In the genomic region with DNA sequence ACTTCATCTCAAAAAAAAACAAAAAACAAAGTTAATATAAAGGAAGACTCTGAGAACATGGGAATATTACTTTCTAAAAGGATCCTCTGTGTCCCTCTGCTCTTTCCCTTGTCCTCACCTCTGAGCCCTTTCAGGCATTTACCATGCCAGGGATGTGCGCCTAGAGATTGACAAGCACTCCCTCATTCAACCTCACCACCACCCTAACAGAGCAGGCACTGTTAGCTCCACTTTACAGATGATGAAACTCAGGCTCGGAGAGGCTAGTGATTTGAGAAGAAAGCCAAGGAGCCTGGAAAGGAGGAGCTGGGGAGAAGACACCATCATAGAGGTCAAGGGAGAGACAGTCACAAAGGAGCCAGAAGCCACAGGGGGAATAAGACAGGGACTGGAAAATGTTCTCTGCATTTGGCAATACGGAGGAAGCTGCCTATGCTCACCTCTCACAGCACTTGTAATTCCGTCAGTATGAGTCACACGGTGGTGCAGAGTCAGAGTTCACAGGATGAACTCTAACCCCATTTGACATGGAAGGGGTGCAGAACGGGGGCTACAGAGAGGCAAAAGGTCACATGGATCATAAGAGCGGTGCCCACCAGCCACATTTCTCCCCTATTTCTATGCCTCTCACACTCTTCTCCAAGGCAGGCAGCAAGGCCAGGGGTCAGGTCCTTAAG, we compare ENCODE assay signal across 12 cellular contexts.
DNase-seq lines count a peak whose midpoint lies in the region; ATAC-seq lines count a peak whose summit lies in the region.
"Had no signal": no experiment of that assay in that cellular context is flagged by ENCODE, and none has a peak within 500 bp of the region (broad histone marks: within the 10 kb centered on the region; RNA-seq: fewer than 3 reads in every experiment).

No MANE protein-coding gene starts in this region.

- no peak overlapping the region for H2BK12ac ChIP-seq in trophoblast cell (ENCODE audit: low read length)

- peaks cover 43% of the 10 kb centered on the region for H3K4me1 Mint-ChIP-seq in activated naive CD4-positive, alpha-beta T cell treated with anti-CD3 and anti-CD28 coated beads, Interleukin-2, amount 50 U/mL, for 24 hours
- peaks cover 28 to 53% of the 10 kb centered on the region in 2 donors for H3K4me1 Mint-ChIP-seq in effector memory CD8-positive, alpha-beta T cell (ENCODE audit: low read depth in 2 of 2)

- H3K18ac ChIP-seq in trophoblast cell (ENCODE audit: low read length) = no peak overlapping the region

- H2BK120ac ChIP-seq in trophoblast cell (ENCODE audit: insufficient read depth, low read length, poor library complexity) = no peak overlapping the region

- no peak overlapping the region for H2AFZ ChIP-seq in trophoblast cell (ENCODE audit: insufficient read depth, low read length, poor library complexity)

- no peaks in the 10 kb centered on the region for H3K9me3 Mint-ChIP-seq in activated naive CD4-positive, alpha-beta T cell treated with anti-CD3 and anti-CD28 coated beads, Interleukin-2, amount 50 U/mL, for 24 hours
- no peaks in the 10 kb centered on the region for H3K9me3 Mint-ChIP-seq in effector memory CD8-positive, alpha-beta T cell

- no peak overlapping the region for H3K9ac ChIP-seq in trophoblast cell (ENCODE audit: low read length)

- no peak overlapping the region for H3K23ac ChIP-seq in trophoblast cell (ENCODE audit: low read length)

- H4K8ac ChIP-seq in trophoblast cell (ENCODE audit: low read depth, low read length) = no peak overlapping the region

- no peak overlapping the region for H3K4ac ChIP-seq in trophoblast cell (ENCODE audit: low read depth, low read length)

- H3K4me3 ChIP-seq in trophoblast cell (ENCODE audit: low read depth, low read length) = no peak overlapping the region

- ATAC-seq in effector memory CD8-positive, alpha-beta T cell (replicated peaks) = no peak
- ATAC-seq in HG02763 (IDR thresholded peaks at IDR 0.05; ENCODE audit: unreplicated experiment) (no peak), GM21619 (IDR thresholded peaks at IDR 0.05; ENCODE audit: unreplicated experiment) (no peak)

- H4K91ac ChIP-seq in trophoblast cell (ENCODE audit: low read depth, low read length) = no peak overlapping the region

- H3K27me3 Mint-ChIP-seq in activated naive CD4-positive, alpha-beta T cell treated with anti-CD3 and anti-CD28 coated beads, Interleukin-2, amount 50 U/mL, for 24 hours = no peaks in the 10 kb centered on the region
- no peaks in the 10 kb centered on the region for H3K27me3 Mint-ChIP-seq in effector memory CD8-positive, alpha-beta T cell

- H2AK5ac ChIP-seq in trophoblast cell (ENCODE audit: low read length) = no peak overlapping the region

- H3K4me2 ChIP-seq in trophoblast cell (ENCODE audit: low read length) = no peak overlapping the region

- WGBS in trophoblast cell (ENCODE audit: extremely low coverage, insufficient coverage, insufficient read length) = no CpG with 5 or more reads among the region's 7 CpGs

- H3K79me2 ChIP-seq in trophoblast cell (ENCODE audit: control insufficient read depth, insufficient read depth, low read length, poor library complexity) = no peaks in the 10 kb centered on the region

- H3K36me3 Mint-ChIP-seq in activated naive CD4-positive, alpha-beta T cell treated with anti-CD3 and anti-CD28 coated beads, Interleukin-2, amount 50 U/mL, for 24 hours = peaks cover 41% of the 10 kb centered on the region
- peaks cover 43% of the 10 kb centered on the region for H3K36me3 Mint-ChIP-seq in effector memory CD8-positive, alpha-beta T cell (ENCODE audit: insufficient read depth)

- H3K9me3 ChIP-seq in trophoblast cell (ENCODE audit: insufficient read depth, low read depth, low read length) = no peaks in the 10 kb centered on the region

- peaks cover 2% of the 10 kb centered on the region for H3K79me1 ChIP-seq in trophoblast cell (ENCODE audit: low read length)

- DNase-seq in activated naive CD4-positive, alpha-beta T cell (lab: John Stamatoyannopoulos, UW) = no peak
- DNase-seq in MV-4-11 (lab: John Stamatoyannopoulos, UW) (peak; percentile 9), trophoblast cell (peak; percentile 22 to 65), T1000 (lab: John Stamatoyannopoulos, UW) (no peak)
- DNase-seq in effector memory CD8-positive, alpha-beta T cell = no peak
- DNase-seq: kidney, NCI-H2107, occipital lobe, OCI-M1 had no signal

- peak overlapping the region; percentile 80 for H3K27ac Mint-ChIP-seq in activated naive CD4-positive, alpha-beta T cell treated with anti-CD3 and anti-CD28 coated beads, Interleukin-2, amount 50 U/mL, for 24 hours
- peak overlapping the region; percentile 58 to 90 for H3K27ac Mint-ChIP-seq in effector memory CD8-positive, alpha-beta T cell

- H3K4me1 ChIP-seq in trophoblast cell (ENCODE audit: control insufficient read depth in 1 of 2, insufficient read depth in 2 of 2, low read length in 2 of 2) = peaks cover 13 to 18% of the 10 kb centered on the region in 2 experiments

- no peak overlapping the region for H3K14ac ChIP-seq in trophoblast cell (ENCODE audit: low read length)

- no peak overlapping the region for H2BK5ac ChIP-seq in trophoblast cell (ENCODE audit: low read depth, low read length, poor library complexity)

- H3K36me3 ChIP-seq in trophoblast cell (ENCODE audit: control insufficient read depth in 1 of 2, insufficient read depth in 2 of 2, low read length in 2 of 2) = peaks cover 8 to 18% of the 10 kb centered on the region in 2 experiments

- no peak overlapping the region for H4K12ac ChIP-seq in trophoblast cell (ENCODE audit: low read depth, low read length)

- H3K27ac ChIP-seq in trophoblast cell (ENCODE audit: low read depth, low read length) = peak overlapping the region; percentile 53

- no peaks in the 10 kb centered on the region for H3K27me3 ChIP-seq in trophoblast cell (ENCODE audit: insufficient read depth, low read length)

- no peak overlapping the region for H3K4me3 Mint-ChIP-seq in activated naive CD4-positive, alpha-beta T cell treated with anti-CD3 and anti-CD28 coated beads, Interleukin-2, amount 50 U/mL, for 24 hours
- no peak overlapping the region for H3K4me3 Mint-ChIP-seq in effector memory CD8-positive, alpha-beta T cell

Comparison
In these comparisons a context has a peak if more than half of its experiments do, and no peak if none do; other contexts are left out.
1. DNase-seq: peak in MV-4-11 (single experiment) and trophoblast cell (2 of 2); none in activated naive CD4-positive, alpha-beta T cell (0 of 4), effector memory CD8-positive, alpha-beta T cell (0 of 3) and T1000 (single experiment).